In the genomic region with DNA sequence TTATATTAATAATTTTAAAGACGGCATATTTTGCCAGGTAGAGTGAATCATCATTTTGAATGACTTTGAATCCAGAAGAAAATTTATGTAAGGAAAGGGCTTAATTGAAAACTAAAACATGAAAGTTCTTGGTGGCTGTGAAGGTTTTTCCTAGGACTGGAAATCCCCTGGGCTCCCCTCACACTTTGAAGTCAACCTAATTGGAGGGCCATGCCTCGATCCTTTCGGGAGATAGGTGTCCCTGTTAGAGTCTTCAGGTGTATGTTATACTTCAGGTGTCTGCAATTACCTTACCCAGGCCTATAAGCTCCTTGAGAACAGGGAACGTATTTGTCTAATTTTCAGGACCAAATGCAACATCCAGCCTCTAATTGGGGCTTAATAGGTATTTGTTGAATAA, we compare ENCODE assay signal across 15 cellular contexts.
DNase-seq lines count a peak whose midpoint lies in the region; ATAC-seq and TF ChIP-seq lines count a peak whose summit lies in the region.
"Had no signal": no experiment of that assay in that cellular context is flagged by ENCODE, and none has a peak within 500 bp of the region (broad histone marks: within the 10 kb centered on the region; RNA-seq: fewer than 3 reads in every experiment).

No MANE protein-coding gene starts in this region.

- TF ChIP-seq CTCF in HCT116 (IDR thresholded peaks at IDR 0.05 in 2 of 3, conservative IDR thresholded peaks at IDR 0.05 in 1 of 3; ENCODE audit: borderline replicate concordance in 1 of 3, insufficient read depth in 1 of 3, low read depth in 2 of 3, low read length in 2 of 3) (no peak), mesothelial cell of epicardium (IDR thresholded peaks at IDR 0.05; ENCODE audit: unreplicated experiment) (no peak), Calu3 (IDR thresholded peaks at IDR 0.05; ENCODE audit: unreplicated experiment) (no peak)

- no peaks in the 10 kb centered on the region for H3K79me2 ChIP-seq in HCT116 (ENCODE audit: insufficient read depth, low read length)

- CTCF ChIA-PET in HCT116 (lab: Charles Lee) (no interaction called here), Calu3 (lab: Charles Lee) (no interaction called here)

- H3K4me1 ChIP-seq in CD4-positive, CD25-positive, alpha-beta regulatory T cell (ENCODE audit: control insufficient read depth, insufficient read depth, low read length, poor library complexity, severe bottlenecking), result peaks cover 91% of the 10 kb centered on the region
- H3K4me1 ChIP-seq in HCT116 (ENCODE audit: control insufficient read depth in 1 of 2, insufficient read depth in 2 of 2, low read length in 2 of 2), result peaks cover 22 to 66% of the 10 kb centered on the region in 2 experiments
- H3K4me1 ChIP-seq: right lobe of liver had no signal

- peak overlapping the region; percentile 32 for H2AFZ ChIP-seq in HCT116 (ENCODE audit: low read depth, low read length, poor library complexity, severe bottlenecking)

- H3K4me3 Mint-ChIP-seq in CD4-positive, CD25-positive, alpha-beta regulatory T cell, result peak overlapping the region in 1 of 4 donors; percentile 88
- H3K4me3 Mint-ChIP-seq in activated T-helper 1 cell treated with anti-CD3 and anti-CD28 coated beads, Interleukin-12 subunit alpha, Interleukin-12 subunit beta, Interleukin-2, Interleukin-4 antibody, amounts not matched to agents 30 ng/mL and 10 ng/mL and 1 ng/mL, durations not matched to agents 14 hours and 24 hours and 36 hours, result peak overlapping the region; percentile 59
- H3K4me3 Mint-ChIP-seq in mesothelial cell of epicardium, result no peak overlapping the region
- H3K4me3 Mint-ChIP-seq in Calu3 (ENCODE audit: low read depth, unreplicated experiment), result no peak overlapping the region

- no peaks in the 10 kb centered on the region for H3K36me3 ChIP-seq in CD4-positive, CD25-positive, alpha-beta regulatory T cell (ENCODE audit: control insufficient read depth, insufficient read depth, low read length)
- H3K36me3 ChIP-seq in HCT116 (ENCODE audit: control insufficient read depth in 1 of 2, insufficient read depth in 2 of 2, low read length in 2 of 2), result no peaks in the 10 kb centered on the region
- H3K36me3 ChIP-seq: BE2C, right lobe of liver had no signal

- H3K4me3 ChIP-seq in CD4-positive, CD25-positive, alpha-beta regulatory T cell (ENCODE audit: low read depth, low read length), result peak overlapping the region; percentile 51
- no peak overlapping the region for H3K4me3 ChIP-seq in HCT116 (replicated peaks in 1 of 2; ENCODE audit: low read depth in 1 of 2, low read length in 2 of 2)
- H3K4me3 ChIP-seq: right lobe of liver had no signal

- no peaks in the 10 kb centered on the region for H3K27me3 Mint-ChIP-seq in CD4-positive, CD25-positive, alpha-beta regulatory T cell
- H3K27me3 Mint-ChIP-seq in activated T-helper 1 cell treated with anti-CD3 and anti-CD28 coated beads, Interleukin-12 subunit alpha, Interleukin-12 subunit beta, Interleukin-2, Interleukin-4 antibody, amounts not matched to agents 30 ng/mL and 10 ng/mL and 1 ng/mL, durations not matched to agents 14 hours and 24 hours and 36 hours (ENCODE audit: insufficient read depth), result no peaks in the 10 kb centered on the region
- H3K27me3 Mint-ChIP-seq in mesothelial cell of epicardium (ENCODE audit: low read depth) (no peaks in the 10 kb centered on the region), Calu3 (ENCODE audit: unreplicated experiment) (no peaks in the 10 kb centered on the region)

- peaks cover 47 to 97% (median 73%) of the 10 kb centered on the region in 4 donors for H3K4me1 Mint-ChIP-seq in CD4-positive, CD25-positive, alpha-beta regulatory T cell
- peaks cover 67% of the 10 kb centered on the region for H3K4me1 Mint-ChIP-seq in activated T-helper 1 cell treated with anti-CD3 and anti-CD28 coated beads, Interleukin-12 subunit alpha, Interleukin-12 subunit beta, Interleukin-2, Interleukin-4 antibody, amounts not matched to agents 30 ng/mL and 10 ng/mL and 1 ng/mL, durations not matched to agents 14 hours and 24 hours and 36 hours (ENCODE audit: low read depth)
- H3K4me1 Mint-ChIP-seq in mesothelial cell of epicardium, result peaks cover 56% of the 10 kb centered on the region
- peaks cover 55% of the 10 kb centered on the region for H3K4me1 Mint-ChIP-seq in Calu3 (ENCODE audit: low read depth, unreplicated experiment)

- H3K9me2 ChIP-seq in HCT116 (ENCODE audit: insufficient read depth), result no peaks in the 10 kb centered on the region

- ATAC-seq in CD4-positive, CD25-positive, alpha-beta regulatory T cell (ENCODE audit: low read depth in 2 of 2), result no peak
- ATAC-seq in HCT116 (no peak), GM18907 (IDR thresholded peaks at IDR 0.05; ENCODE audit: unreplicated experiment) (no peak)
- ATAC-seq: HepG2, right lobe of liver had no signal

- peak overlapping the region; percentile 17; the same call in 1 of the 2 replicates for H3K4me2 ChIP-seq in HCT116 (ENCODE audit: low read length)

- peak overlapping the region; percentile 92 for H3K27ac ChIP-seq in CD4-positive, CD25-positive, alpha-beta regulatory T cell (ENCODE audit: insufficient read depth, low read length, poor library complexity, severe bottlenecking)
- H3K27ac ChIP-seq in HCT116 (ENCODE audit: low read depth, low read length), result no peak overlapping the region
- H3K27ac ChIP-seq: right lobe of liver had no signal

- H3K27me3 ChIP-seq in CD4-positive, CD25-positive, alpha-beta regulatory T cell (ENCODE audit: control insufficient read depth, insufficient read depth, low read length), result no peaks in the 10 kb centered on the region
- H3K27me3 ChIP-seq in HCT116 (ENCODE audit: insufficient read depth, low read length), result no peaks in the 10 kb centered on the region
- H3K27me3 ChIP-seq: BE2C, right lobe of liver had no signal

- RAD21 ChIA-PET in HCT116 (lab: Charles Lee; ENCODE audit: low non-redundant PET in 1 of 2, low total read pairs in 2 of 2, uncharacterized antibody in 2 of 2, unreplicated experiment in 2 of 2), result no interaction called here

- no peak for TF ChIP-seq RAD21 in HCT116 (IDR thresholded peaks at IDR 0.05; ENCODE audit: low read depth)

- H3K9me3 Mint-ChIP-seq in CD4-positive, CD25-positive, alpha-beta regulatory T cell, result no peaks in the 10 kb centered on the region
- H3K9me3 Mint-ChIP-seq in activated T-helper 1 cell treated with anti-CD3 and anti-CD28 coated beads, Interleukin-12 subunit alpha, Interleukin-12 subunit beta, Interleukin-2, Interleukin-4 antibody, amounts not matched to agents 30 ng/mL and 10 ng/mL and 1 ng/mL, durations not matched to agents 14 hours and 24 hours and 36 hours, result no peaks in the 10 kb centered on the region
- H3K9me3 Mint-ChIP-seq in mesothelial cell of epicardium, result no peaks in the 10 kb centered on the region
- no peaks in the 10 kb centered on the region for H3K9me3 Mint-ChIP-seq in Calu3 (ENCODE audit: low read depth, unreplicated experiment)

- no peak for TF ChIP-seq POLR2A in HCT116 (IDR thresholded peaks at IDR 0.05; ENCODE audit: borderline replicate concordance, extremely low read depth, insufficient read depth, insufficient read length)

- BruUV-seq in HCT116 (replicated peaks; lab: Mats Ljungman, UMichigan) (no TSS peak), Calu3 (replicated peaks; lab: Mats Ljungman, UMichigan) (no TSS peak)

- POLR2A ChIA-PET in HCT116 (lab: Charles Lee), result no interaction called here

- no peak overlapping the region for H3K9ac ChIP-seq in HCT116 (ENCODE audit: low read length)

- H3K36me3 Mint-ChIP-seq in CD4-positive, CD25-positive, alpha-beta regulatory T cell, result no peaks in the 10 kb centered on the region
- H3K36me3 Mint-ChIP-seq in activated T-helper 1 cell treated with anti-CD3 and anti-CD28 coated beads, Interleukin-12 subunit alpha, Interleukin-12 subunit beta, Interleukin-2, Interleukin-4 antibody, amounts not matched to agents 30 ng/mL and 10 ng/mL and 1 ng/mL, durations not matched to agents 14 hours and 24 hours and 36 hours (ENCODE audit: low read depth), result peaks cover 4% of the 10 kb centered on the region
- H3K36me3 Mint-ChIP-seq in mesothelial cell of epicardium (no peaks in the 10 kb centered on the region), Calu3 (ENCODE audit: insufficient read depth, unreplicated experiment) (peaks cover 21% of the 10 kb centered on the region)

- no peaks in the 10 kb centered on the region for H4K20me1 ChIP-seq in HCT116 (ENCODE audit: insufficient read depth)

- DNase-seq in CD4-positive, CD25-positive, alpha-beta regulatory T cell, result peak in 1 of 3 donors; percentile 16
- DNase-seq in HCT116 (ENCODE audit: low read depth, low spot score), result no peak
- no peak for DNase-seq in activated T-helper 1 cell treated with anti-CD3 and anti-CD28 coated beads, Interleukin-12 subunit alpha, Interleukin-12 subunit beta, Interleukin-2, Interleukin-4 antibody, amounts not matched to agents 30 ng/mL and 10 ng/mL and 1 ng/mL, durations not matched to agents 14 hours and 24 hours and 36 hours (ENCODE audit: low spot score)
- DNase-seq in mesothelial cell of epicardium (ENCODE audit: low spot score in 2 of 2, unreplicated experiment in 2 of 2), result no peak
- no peak for DNase-seq in SKM-1 (lab: John Stamatoyannopoulos, UW; ENCODE audit: unreplicated experiment)
- DNase-seq in Calu3, result no peak
- DNase-seq: activated gamma-delta T cell, BE2C, EL, NCI-H1930, NCI-H510A treated with DMSO at 0.1 percent for 48 hours, OCI-M1, right lobe of liver had no signal

- peak overlapping the region; percentile 99 to 100 (median 99) for H3K27ac Mint-ChIP-seq in CD4-positive, CD25-positive, alpha-beta regulatory T cell
- peak overlapping the region; percentile 99 for H3K27ac Mint-ChIP-seq in activated T-helper 1 cell treated with anti-CD3 and anti-CD28 coated beads, Interleukin-12 subunit alpha, Interleukin-12 subunit beta, Interleukin-2, Interleukin-4 antibody, amounts not matched to agents 30 ng/mL and 10 ng/mL and 1 ng/mL, durations not matched to agents 14 hours and 24 hours and 36 hours
- H3K27ac Mint-ChIP-seq in mesothelial cell of epicardium, result peak overlapping the region; percentile 53
- H3K27ac Mint-ChIP-seq in Calu3 (ENCODE audit: unreplicated experiment), result no peak overlapping the region

- intact Hi-C loops in HCT116 (cut with micrococcal nuclease), result loop anchor here (5.0 to 10.0 kb wide), 2 partner anchors 132 to 289 kb away; no protein-coding TSS in a partner anchor
- intact Hi-C loops in activated T-helper 1 cell treated with anti-CD3 and anti-CD28 coated beads, Interleukin-12 subunit alpha, Interleukin-12 subunit beta, Interleukin-2, Interleukin-4 antibody, amounts not matched to agents 30 ng/mL and 10 ng/mL and 1 ng/mL, durations not matched to agents 14 hours and 24 hours and 36 hours (cut with micrococcal nuclease), result loop anchor here (2.0 kb wide), 1 partner anchor 23 kb away; no protein-coding TSS in a partner anchor
- intact Hi-C loops in Calu3 (cut with micrococcal nuclease; ENCODE audit: unreplicated experiment), result loop anchor here (5.0 to 10.0 kb wide), 2 partner anchors 68 to 169 kb away; no protein-coding TSS in a partner anchor

- no peaks in the 10 kb centered on the region for H3K9me3 ChIP-seq in CD4-positive, CD25-positive, alpha-beta regulatory T cell (ENCODE audit: control insufficient read depth in 2 of 2, low read length in 2 of 2)
- no peaks in the 10 kb centered on the region for H3K9me3 ChIP-seq in HCT116 (ENCODE audit: control insufficient read depth in 1 of 2, insufficient read depth in 1 of 2, low read depth in 1 of 2, low read length in 2 of 2)
- H3K9me3 ChIP-seq: BE2C, right lobe of liver had no signal
